In genomic region chr7:47145326-47145725, GRCh38 we compare ENCODE assay signal across 1 cellular context.
TF ChIP-seq lines count a peak whose summit lies in the region.

No MANE protein-coding gene starts in this region.

TF ChIP-seq in SK-N-SH, 30 proteins besides CTCF, POLR2A, EP300 and RAD21 (continued from another document):
- TF ChIP-seq REST (IDR thresholded peaks at IDR 0.05; ENCODE audit: low read depth, low read length) (no peak), POLR2AphosphoS5 (IDR thresholded peaks at IDR 0.05; ENCODE audit: low read depth, low read length) (no peak), SMC3 (IDR thresholded peaks at IDR 0.05; ENCODE audit: low read depth, low read length) (no peak), USF2 (IDR thresholded peaks at IDR 0.05; ENCODE audit: borderline replicate concordance, low read depth, low read length) (no peak), GABPA (IDR thresholded peaks at IDR 0.05; ENCODE audit: low read depth) (no peak), RXRA (IDR thresholded peaks at IDR 0.05; ENCODE audit: borderline replicate concordance, low read depth) (no peak), RCOR1 (IDR thresholded peaks at IDR 0.05; ENCODE audit: low read length) (no peak), FOXJ3 (CRISPR knock-in tag; IDR thresholded peaks at IDR 0.05) (no peak), NFIC (IDR thresholded peaks at IDR 0.05; ENCODE audit: borderline replicate concordance) (no peak), CHD2 (IDR thresholded peaks at IDR 0.05; ENCODE audit: low read length, partially characterized antibody) (no peak), YY1 (IDR thresholded peaks at IDR 0.05; ENCODE audit: low read depth) (no peak), SIN3A (IDR thresholded peaks at IDR 0.05; ENCODE audit: borderline replicate concordance, low read depth, low read length) (no peak), MXI1 (IDR thresholded peaks at IDR 0.05; ENCODE audit: low read depth, low read length) (no peak)
- TF ChIP-seq, protein P1, sequence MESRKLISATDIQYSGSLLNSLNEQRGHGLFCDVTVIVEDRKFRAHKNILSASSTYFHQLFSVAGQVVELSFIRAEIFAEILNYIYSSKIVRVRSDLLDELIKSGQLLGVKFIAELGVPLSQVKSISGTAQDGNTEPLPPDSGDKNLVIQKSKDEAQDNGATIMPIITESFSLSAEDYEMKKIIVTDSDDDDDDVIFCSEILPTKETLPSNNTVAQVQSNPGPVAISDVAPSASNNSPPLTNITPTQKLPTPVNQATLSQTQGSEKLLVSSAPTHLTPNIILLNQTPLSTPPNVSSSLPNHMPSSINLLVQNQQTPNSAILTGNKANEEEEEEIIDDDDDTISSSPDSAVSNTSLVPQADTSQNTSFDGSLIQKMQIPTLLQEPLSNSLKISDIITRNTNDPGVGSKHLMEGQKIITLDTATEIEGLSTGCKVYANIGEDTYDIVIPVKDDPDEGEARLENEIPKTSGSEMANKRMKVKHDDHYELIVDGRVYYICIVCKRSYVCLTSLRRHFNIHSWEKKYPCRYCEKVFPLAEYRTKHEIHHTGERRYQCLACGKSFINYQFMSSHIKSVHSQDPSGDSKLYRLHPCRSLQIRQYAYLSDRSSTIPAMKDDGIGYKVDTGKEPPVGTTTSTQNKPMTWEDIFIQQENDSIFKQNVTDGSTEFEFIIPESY (IDR thresholded peaks at IDR 0.05; ENCODE audit: borderline replicate concordance, low read depth): no peak
- TF ChIP-seq, protein P2, sequence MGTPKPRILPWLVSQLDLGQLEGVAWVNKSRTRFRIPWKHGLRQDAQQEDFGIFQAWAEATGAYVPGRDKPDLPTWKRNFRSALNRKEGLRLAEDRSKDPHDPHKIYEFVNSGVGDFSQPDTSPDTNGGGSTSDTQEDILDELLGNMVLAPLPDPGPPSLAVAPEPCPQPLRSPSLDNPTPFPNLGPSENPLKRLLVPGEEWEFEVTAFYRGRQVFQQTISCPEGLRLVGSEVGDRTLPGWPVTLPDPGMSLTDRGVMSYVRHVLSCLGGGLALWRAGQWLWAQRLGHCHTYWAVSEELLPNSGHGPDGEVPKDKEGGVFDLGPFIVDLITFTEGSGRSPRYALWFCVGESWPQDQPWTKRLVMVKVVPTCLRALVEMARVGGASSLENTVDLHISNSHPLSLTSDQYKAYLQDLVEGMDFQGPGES (IDR thresholded peaks at IDR 0.05; ENCODE audit: low read depth, low read length): no peak
